ENCODE assay signal across 8 cellular contexts in the genomic region with DNA sequence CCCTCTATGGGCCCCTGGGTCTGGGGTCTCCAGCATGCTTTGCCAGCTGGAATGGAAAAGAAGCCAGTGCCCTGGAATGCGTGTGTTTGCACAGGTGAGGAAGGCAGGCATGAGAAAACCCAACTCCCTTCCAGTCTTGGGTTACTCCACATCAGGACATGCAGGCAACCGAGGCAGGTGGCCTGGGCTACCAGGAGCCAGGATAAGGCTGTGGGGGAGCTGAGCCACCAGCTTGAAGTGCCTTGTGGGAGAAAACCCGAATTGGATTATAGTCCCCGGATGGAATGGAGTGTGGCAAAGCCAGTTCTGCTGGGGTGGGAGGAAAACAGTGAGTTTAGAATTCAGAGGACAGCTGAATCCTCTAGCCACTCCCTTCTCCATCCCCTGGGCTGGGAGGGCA. TPM values are rescaled to one million over a fixed set of nuclear protein-coding genes. Genes with fewer than 3 reads are reported as not detected.
DNase-seq lines count a peak whose midpoint lies in the region; ATAC-seq, FAIRE-seq and TF ChIP-seq lines count a peak whose summit lies in the region.

No MANE protein-coding gene starts in this region.

- H3K36me3 ChIP-seq in DND-41 (ENCODE audit: insufficient read depth, low read length) (no peaks in the 10 kb centered on the region), OCI-LY7 (ENCODE audit: insufficient read depth, low read length) (no peaks in the 10 kb centered on the region), pancreas (no peaks in the 10 kb centered on the region)

- H3K9ac ChIP-seq in DND-41 (ENCODE audit: low read depth, low read length), result no peak overlapping the region

- DNase-seq in DND-41 (peak; percentile 84), LHCN-M2 (ENCODE audit: low read depth) (peak; percentile 69), OCI-LY7 (ENCODE audit: low spot score) (peak; percentile 88), dorsolateral prefrontal cortex (peak in 7 of 10 donors; percentile 56 to 88 (median 75)), pancreas (peak in 5 of 6 donors; percentile 69 to 91 (median 84))

- H3K4me2 ChIP-seq in DND-41 (ENCODE audit: insufficient read depth, low read length), result no peak overlapping the region
- H3K4me2 ChIP-seq in OCI-LY7 (ENCODE audit: low read length), result no peak overlapping the region

- ATAC-seq in DND-41 (ENCODE audit: insufficient read depth, low read depth) (peak; percentile 94), pancreas (peak; percentile 87 to 97 (median 95)), HG03039 (IDR thresholded peaks at IDR 0.05; ENCODE audit: unreplicated experiment) (no peak), GM21529 (IDR thresholded peaks at IDR 0.05; ENCODE audit: unreplicated experiment) (no peak)
- no peak for ATAC-seq in stimulated activated memory B cell treated with anti-CD40 and anti-IgM and Interleukin-4, amounts not matched to agents 10 μg/mL and 1 μg/mL and 100 μg/mL, for 72 hours

- no peaks in the 10 kb centered on the region for H3K9me3 ChIP-seq in DND-41 (ENCODE audit: insufficient read depth, low read length, severe bottlenecking)
- H3K9me3 ChIP-seq in OCI-LY7 (ENCODE audit: low read length), result no peaks in the 10 kb centered on the region
- H3K9me3 ChIP-seq in pancreas, result no peaks in the 10 kb centered on the region

- POLR2A ChIA-PET in OCI-LY7 (lab: Charles Lee), result no interaction called here

- no TSS peak for BruUV-seq in OCI-LY7 (replicated peaks; lab: Mats Ljungman, UMichigan)

- no peak overlapping the region for H3K27ac Mint-ChIP-seq in stimulated activated memory B cell treated with anti-CD40 and anti-IgM and Interleukin-4, amounts not matched to agents 10 μg/mL and 1 μg/mL and 100 μg/mL, for 72 hours

- H3K79me2 ChIP-seq in DND-41 (ENCODE audit: insufficient read depth, low read length), result no peaks in the 10 kb centered on the region
- H3K79me2 ChIP-seq in OCI-LY7 (ENCODE audit: insufficient read depth, low read depth, low read length), result no peaks in the 10 kb centered on the region

- H3K27me3 ChIP-seq in DND-41 (ENCODE audit: insufficient read depth, low read length, poor library complexity), result no peaks in the 10 kb centered on the region
- no peaks in the 10 kb centered on the region for H3K27me3 ChIP-seq in dorsolateral prefrontal cortex
- H3K27me3 ChIP-seq in pancreas, result no peaks in the 10 kb centered on the region

- intact Hi-C loops in OCI-LY7 (cut with micrococcal nuclease; ENCODE audit: unreplicated experiment) (no loop called here), dorsolateral prefrontal cortex (cut with DNase I) (no loop called here), pancreas (cut with DNase I) (no loop called here)

- H3K27ac ChIP-seq in DND-41 (ENCODE audit: low read length) (no peak overlapping the region), OCI-LY7 (ENCODE audit: low read depth, low read length, poor library complexity, severe bottlenecking) (no peak overlapping the region), dorsolateral prefrontal cortex (peak overlapping the region in 34 of 59 donors; percentile 4 to 94 (median 83)), pancreas (no peak overlapping the region)

- no peak for TF ChIP-seq CTCF in DND-41 (IDR thresholded peaks at IDR 0.05; ENCODE audit: borderline replicate concordance, extremely low read depth, low read length, poor library complexity, severe bottlenecking)
- TF ChIP-seq CTCF in OCI-LY7 (conservative IDR thresholded peaks at IDR 0.05; ENCODE audit: low read length), result no peak
- TF ChIP-seq CTCF in dorsolateral prefrontal cortex (IDR thresholded peaks at IDR 0.05 in 54 of 56, conservative IDR thresholded peaks at IDR 0.05 in 2 of 56; ENCODE audit: low read depth in 1 of 56, partially characterized antibody in 56 of 56), result no peak
- TF ChIP-seq CTCF in pancreas (IDR thresholded peaks at IDR 0.05), result no peak

- H3K9me3 Mint-ChIP-seq in stimulated activated memory B cell treated with anti-CD40 and anti-IgM and Interleukin-4, amounts not matched to agents 10 μg/mL and 1 μg/mL and 100 μg/mL, for 72 hours, result no peaks in the 10 kb centered on the region

- no peak overlapping the region for H2AFZ ChIP-seq in DND-41 (ENCODE audit: low read depth, low read length)
- H2AFZ ChIP-seq in OCI-LY7 (ENCODE audit: low read length), result no peak overlapping the region

- no peak overlapping the region for H3K4me3 Mint-ChIP-seq in stimulated activated memory B cell treated with anti-CD40 and anti-IgM and Interleukin-4, amounts not matched to agents 10 μg/mL and 1 μg/mL and 100 μg/mL, for 72 hours

- H3K4me1 Mint-ChIP-seq in stimulated activated memory B cell treated with anti-CD40 and anti-IgM and Interleukin-4, amounts not matched to agents 10 μg/mL and 1 μg/mL and 100 μg/mL, for 72 hours, result peaks cover 12% of the 10 kb centered on the region

- 10 to 17% methylated on average over 4 of the region's 4 CpGs for WGBS in pancreas, 2 donors

- H4K20me1 ChIP-seq in DND-41 (ENCODE audit: insufficient read depth, low read length), result peaks cover 17% of the 10 kb centered on the region
- no peaks in the 10 kb centered on the region for H4K20me1 ChIP-seq in OCI-LY7 (ENCODE audit: insufficient read depth, low read length)

- no peak overlapping the region for H3K4me3 ChIP-seq in DND-41 (ENCODE audit: low read depth in 1 of 2, low read length in 2 of 2)
- no peak overlapping the region for H3K4me3 ChIP-seq in OCI-LY7 (ENCODE audit: low read depth, low read length, poor library complexity, severe bottlenecking)
- H3K4me3 ChIP-seq in dorsolateral prefrontal cortex, result no peak overlapping the region
- no peak overlapping the region for H3K4me3 ChIP-seq in pancreas

- H3K9me2 ChIP-seq in OCI-LY7 (ENCODE audit: insufficient read depth, low read length), result no peaks in the 10 kb centered on the region

- no peaks in the 10 kb centered on the region for H3K36me3 Mint-ChIP-seq in stimulated activated memory B cell treated with anti-CD40 and anti-IgM and Interleukin-4, amounts not matched to agents 10 μg/mL and 1 μg/mL and 100 μg/mL, for 72 hours

- H3K27me3 Mint-ChIP-seq in stimulated activated memory B cell treated with anti-CD40 and anti-IgM and Interleukin-4, amounts not matched to agents 10 μg/mL and 1 μg/mL and 100 μg/mL, for 72 hours, result peaks cover 98% of the 10 kb centered on the region

- CTCF ChIA-PET in OCI-LY7 (lab: Charles Lee; ENCODE audit: unreplicated experiment), result no interaction called here

- no peaks in the 10 kb centered on the region for H3K4me1 ChIP-seq in DND-41 (ENCODE audit: insufficient read depth, low read length)
- H3K4me1 ChIP-seq in OCI-LY7 (ENCODE audit: insufficient read depth, low read length, poor library complexity, severe bottlenecking), result no peaks in the 10 kb centered on the region
- H3K4me1 ChIP-seq in pancreas, result no peaks in the 10 kb centered on the region

- no peak for FAIRE-seq in pancreas (lab: Jason Lieb, UNC)

RNA-seq across cellular contexts. Expression of a gene that starts 7.2 kb away (rescaled TPM):
- not detected in 2 replicates for total RNA-seq in LHCN-M2 (2014; rRNA removed)
- polyA plus RNA-seq in LHCN-M2 (2012), result 0.04 TPM
- total RNA-seq in OCI-LY7 (2014; rRNA removed; shearing (Covaris generic)), result 0.15 and 1.5 TPM in 2 replicates
- total RNA-seq in OCI-LY7 (2022), result 4.6 and 4.9 TPM in 2 replicates
- total RNA-seq in dorsolateral prefrontal cortex, result 100 to 1,000 TPM in 111 of 120 experiments, 10 to 100 TPM in 9; 80.9 to 338 (median 151) TPM
- total RNA-seq in pancreas, result 1 to 10 TPM; 5.8 to 9.3 (median 8.2) TPM
- polyA plus RNA-seq in pancreas, result 10 to 100 TPM; 18.4 to 30.3 TPM

Comparison
In these comparisons a context has a peak if more than half of its experiments do, and no peak if none do; other contexts are left out.
1. ATAC-seq: peak in DND-41 (single experiment) and pancreas (4 of 4); none in HG03039 (single experiment), GM21529 (single experiment) and stimulated activated memory B cell treated with anti-CD40 and anti-IgM and Interleukin-4, amounts not matched to agents 10 μg/mL and 1 μg/mL and 100 μg/mL, for 72 hours (single experiment).
2. H3K27ac ChIP-seq: peak in dorsolateral prefrontal cortex (34 of 59); none in DND-41 (single experiment), OCI-LY7 (single experiment) and pancreas (0 of 4).
3. RNA of a gene that starts 7.2 kb away (total RNA-seq): 80.9 to 338 TPM in dorsolateral prefrontal cortex; 5.8 to 9.3 TPM in pancreas, 0.15 to 4.9 TPM in OCI-LY7 and not detected in LHCN-M2; every median in the first group is over 4 times any median in the second.
4. Peak in every context shown above with its lines, with median percentiles within 50 percentile points of each other: DNase-seq.